ENCODE assay signal across 25 cellular contexts in genomic region chr21:28272272-28272992, GRCh38.
DNase-seq lines count a peak whose midpoint lies in the region; ATAC-seq and TF ChIP-seq lines count a peak whose summit lies in the region.
"Had no signal": no experiment of that assay in that cellular context is flagged by ENCODE, and none has a peak within 500 bp of the region (broad histone marks: within the 10 kb centered on the region; RNA-seq: fewer than 3 reads in every experiment).

No MANE protein-coding gene starts in this region.

- H3K9me3 Mint-ChIP-seq in GM23338 (peaks cover 3% of the 10 kb centered on the region; the same call in 2 of the 3 replicates), nephron (peaks cover 10% of the 10 kb centered on the region)
- H3K9me3 Mint-ChIP-seq: activated naive CD8-positive, alpha-beta T cell treated with anti-CD3 and anti-CD28 coated beads, Interleukin-2, amount 10 ng/mL, durations not matched to agents 7 days and 5 days; CD4-positive, alpha-beta T cell had no signal

- H4K20me1 ChIP-seq in GM23338 (replicated peaks; ENCODE audit: insufficient read depth): no peaks in the 10 kb centered on the region

- no peaks in the 10 kb centered on the region for H3K4me1 ChIP-seq in GM23338 (ENCODE audit: insufficient read depth)
- H3K4me1 ChIP-seq in thyroid gland: no peaks in the 10 kb centered on the region
- H3K4me1 ChIP-seq: transverse colon had no signal

- H3K4me3 ChIP-seq in GM23338 (no peak overlapping the region), choroid plexus epithelial cell (ENCODE audit: low read depth, low read length) (no peak overlapping the region), thyroid gland (replicated peaks in 1 of 3) (no peak overlapping the region)
- H3K4me3 ChIP-seq: lung, transverse colon had no signal

- H3K9me2 ChIP-seq in GM23338 (ENCODE audit: insufficient read depth): peaks cover 12% of the 10 kb centered on the region

- no peaks in the 10 kb centered on the region for H3K36me3 ChIP-seq in GM23338 (ENCODE audit: insufficient read depth)
- no peaks in the 10 kb centered on the region for H3K36me3 ChIP-seq in thyroid gland
- H3K36me3 ChIP-seq: transverse colon had no signal

- TF ChIP-seq POLR2A in thyroid gland (IDR thresholded peaks at IDR 0.05): no peak

- H3K36me3 Mint-ChIP-seq in GM23338 (ENCODE audit: low read depth): peaks cover 2% of the 10 kb centered on the region; the same call in 1 of the 3 replicates
- peaks cover 3% of the 10 kb centered on the region for H3K36me3 Mint-ChIP-seq in nephron (ENCODE audit: low read depth)
- H3K36me3 Mint-ChIP-seq in T-helper 17 cell (ENCODE audit: low read depth): no peaks in the 10 kb centered on the region
- H3K36me3 Mint-ChIP-seq: activated naive CD8-positive, alpha-beta T cell treated with anti-CD3 and anti-CD28 coated beads, Interleukin-2, amount 10 ng/mL, durations not matched to agents 7 days and 5 days had no signal

- H3K4me3 Mint-ChIP-seq in GM23338 (no peak overlapping the region), nephron (no peak overlapping the region), T-helper 17 cell (no peak overlapping the region)
- H3K4me3 Mint-ChIP-seq: activated CD8-positive, alpha-beta T cell treated with anti-CD3 and anti-CD28 coated beads, Interleukin-2, amount 10 ng/mL, durations not matched to agents 7 days and 5 days; activated naive CD8-positive, alpha-beta T cell treated with anti-CD3 and anti-CD28 coated beads, Interleukin-2, amount 10 ng/mL, durations not matched to agents 7 days and 5 days; CD4-positive, alpha-beta T cell had no signal

- H3K27me3 Mint-ChIP-seq in GM23338 (ENCODE audit: insufficient read depth, low read depth, poor library complexity): no peaks in the 10 kb centered on the region
- peaks cover 4% of the 10 kb centered on the region for H3K27me3 Mint-ChIP-seq in nephron (ENCODE audit: low read depth)
- H3K27me3 Mint-ChIP-seq in T-helper 17 cell: no peaks in the 10 kb centered on the region
- H3K27me3 Mint-ChIP-seq: activated naive CD8-positive, alpha-beta T cell treated with anti-CD3 and anti-CD28 coated beads, Interleukin-2, amount 10 ng/mL, durations not matched to agents 7 days and 5 days; CD4-positive, alpha-beta T cell; progenitor cell of endocrine pancreas had no signal

- H3K27ac ChIP-seq in GM23338 (ENCODE audit: low read depth) (no peak overlapping the region), thyroid gland (no peak overlapping the region)
- H3K27ac ChIP-seq: transverse colon had no signal

- DNase-seq in GM23338 (ENCODE audit: low spot score) (no peak), NOMO-1 treated with DMSO at 0.1 percent for 48 hours (lab: John Stamatoyannopoulos, UW; ENCODE audit: unreplicated experiment) (peak; percentile 43), choroid plexus epithelial cell (ENCODE audit: low read depth) (peak; percentile 77), T-helper 17 cell (no peak), thyroid gland (no peak), head of caudate nucleus (no peak)
- DNase-seq: activated CD8-positive, alpha-beta T cell treated with anti-CD3 and anti-CD28 coated beads, Interleukin-2, amount 10 ng/mL, durations not matched to agents 7 days and 5 days; activated effector memory CD4-positive, alpha-beta T cell treated with Interleukin-2 at 50 U/mL for 16 hours; activated naive CD8-positive, alpha-beta T cell treated with anti-CD3 and anti-CD28 coated beads, Interleukin-2, amount 10 ng/mL, durations not matched to agents 7 days and 5 days; activated T-cell treated with anti-CD3 and anti-CD28 coated beads for 4 hours; CD4-positive, alpha-beta T cell; effector CD8-positive, alpha-beta T cell; glutamatergic neuron; KG1; NCI-H1048; NCI-H187; NCI-H226; NCI-H748 treated with DMSO at 0.1 percent for 48 hours; SHP77; stimulated activated CD8-positive, alpha-beta memory T cell treated with anti-CD3 and anti-CD28 coated beads, Interleukin-4, amount 100 ng/mL, for 48 hours; transverse colon had no signal

- no peak for ATAC-seq in GM23338
- ATAC-seq in GM18870 (IDR thresholded peaks at IDR 0.05; ENCODE audit: unreplicated experiment): no peak
- ATAC-seq in T-helper 17 cell: no peak
- ATAC-seq: activated CD8-positive, alpha-beta T cell treated with anti-CD3 and anti-CD28 coated beads, Interleukin-2, amount 10 ng/mL, durations not matched to agents 7 days and 5 days had no signal

- WGBS in thyroid gland, 2 donors: 94 to 95% methylated on average over 3 of the region's 3 CpGs

- no peak overlapping the region for H3K4me2 ChIP-seq in GM23338

- no peaks in the 10 kb centered on the region for H3K79me2 ChIP-seq in GM23338 (replicated peaks; ENCODE audit: insufficient read depth)

- no peak for TF ChIP-seq CTCF in GM23338 (conservative IDR thresholded peaks at IDR 0.05; ENCODE audit: low read depth in 2 of 2)
- TF ChIP-seq CTCF in choroid plexus epithelial cell (conservative IDR thresholded peaks at IDR 0.05; ENCODE audit: low read depth, low read length): no peak
- no peak for TF ChIP-seq CTCF in nephron (IDR thresholded peaks at IDR 0.05; ENCODE audit: unreplicated experiment in 3 of 3)
- no peak for TF ChIP-seq CTCF in thyroid gland (IDR thresholded peaks at IDR 0.05)

- H3K27me3 ChIP-seq in GM23338 (ENCODE audit: insufficient read depth) (no peaks in the 10 kb centered on the region), thyroid gland (no peaks in the 10 kb centered on the region)
- H3K27me3 ChIP-seq: transverse colon had no signal

- H3K4me1 Mint-ChIP-seq in GM23338 (no peaks in the 10 kb centered on the region), nephron (peaks cover 31% of the 10 kb centered on the region), T-helper 17 cell (no peaks in the 10 kb centered on the region)
- H3K4me1 Mint-ChIP-seq: activated naive CD8-positive, alpha-beta T cell treated with anti-CD3 and anti-CD28 coated beads, Interleukin-2, amount 10 ng/mL, durations not matched to agents 7 days and 5 days had no signal

- H3K27ac Mint-ChIP-seq in GM23338 (no peak overlapping the region), nephron (peak overlapping the region; percentile 51 to 94 (median 51)), T-helper 17 cell (no peak overlapping the region)
- H3K27ac Mint-ChIP-seq: activated CD8-positive, alpha-beta T cell treated with anti-CD3 and anti-CD28 coated beads, Interleukin-2, amount 10 ng/mL, durations not matched to agents 7 days and 5 days; activated naive CD8-positive, alpha-beta T cell treated with anti-CD3 and anti-CD28 coated beads, Interleukin-2, amount 10 ng/mL, durations not matched to agents 7 days and 5 days; CD4-positive, alpha-beta T cell; progenitor cell of endocrine pancreas had no signal

- H2AFZ ChIP-seq in GM23338: 0 out of 2 replicates have a peak overlapping the region, but pooled peaks have one; percentile 6

- no peaks in the 10 kb centered on the region for H3F3A ChIP-seq in GM23338 (replicated peaks; ENCODE audit: low read depth)

- H3K9me3 ChIP-seq in T-helper 17 cell (ENCODE audit: control insufficient read depth, low read length, poor library complexity, severe bottlenecking) (no peaks in the 10 kb centered on the region), thyroid gland (no peaks in the 10 kb centered on the region)
- H3K9me3 ChIP-seq: transverse colon had no signal

- intact Hi-C loops in thyroid gland (cut with DNase I): no loop called here
- intact Hi-C loops in head of caudate nucleus (cut with DNase I): no loop called here

TF ChIP-seq in GM23338, 12 proteins besides CTCF, POLR2A, EP300 and RAD21:
- TF ChIP-seq ETS1 (IDR thresholded peaks at IDR 0.05): no peak
- no peak for TF ChIP-seq EZH2 (IDR thresholded peaks at IDR 0.05; ENCODE audit: low read depth, unreplicated experiment)
- TF ChIP-seq ZNF114 (CRISPR knock-in tag; IDR thresholded peaks at IDR 0.05): no peak
- TF ChIP-seq STAT1 (IDR thresholded peaks at IDR 0.05; ENCODE audit: unreplicated experiment): no peak
- TF ChIP-seq NANOG (IDR thresholded peaks at IDR 0.05; ENCODE audit: borderline replicate concordance): no peak
- no peak for TF ChIP-seq REST (IDR thresholded peaks at IDR 0.05; ENCODE audit: unreplicated experiment)

Comparison
In these comparisons a context has a peak if more than half of its experiments do, and no peak if none do; other contexts are left out.
1. DNase-seq: peak in NOMO-1 treated with DMSO at 0.1 percent for 48 hours (single experiment) and choroid plexus epithelial cell (single experiment); none in GM23338 (single experiment), T-helper 17 cell (0 of 3), thyroid gland (0 of 2) and head of caudate nucleus (0 of 42).
2. H3K27ac Mint-ChIP-seq: peak in nephron (3 of 3); none in GM23338 (single experiment) and T-helper 17 cell (single experiment).